In the genomic region with DNA sequence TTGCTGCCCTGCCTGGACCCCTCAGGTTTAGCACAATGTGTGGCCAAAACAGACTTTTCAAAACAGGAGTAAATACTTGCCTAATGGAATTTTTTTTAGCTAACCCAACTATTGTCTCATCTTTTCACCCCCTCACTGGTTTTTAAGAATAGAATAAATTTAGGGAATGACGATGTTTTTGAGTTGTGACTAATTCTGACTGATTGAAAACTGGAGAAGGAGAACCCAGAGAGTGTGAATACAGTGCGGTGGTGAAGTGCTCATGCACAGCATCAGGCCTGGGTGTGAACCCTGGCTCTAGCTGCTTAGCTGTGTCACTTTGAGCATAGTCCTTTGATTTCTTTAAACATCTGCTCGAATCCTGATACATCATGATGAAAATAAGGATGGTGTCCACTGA, we compare ENCODE assay signal across 1 cellular context.
TF ChIP-seq lines count a peak whose summit lies in the region.

No MANE protein-coding gene starts in this region.

TF ChIP-seq in K562, 482 proteins besides CTCF, POLR2A, EP300 and RAD21:
- TF ChIP-seq TAL1 (IDR thresholded peaks at IDR 0.05) = peak; percentile 5; the same call in 1 of the 2 replicates
- no peak for TF ChIP-seq GABPB1 (CRISPR knock-in tag; IDR thresholded peaks at IDR 0.05)
- TF ChIP-seq MXD1 (CRISPR knock-in tag; IDR thresholded peaks at IDR 0.05; ENCODE audit: borderline replicate concordance, poor library complexity, severe bottlenecking) = no peak
- no peak for TF ChIP-seq THRAP3 (IDR thresholded peaks at IDR 0.05; ENCODE audit: borderline replicate concordance)
- no peak for TF ChIP-seq ZNF561 (CRISPR knock-in tag; conservative IDR thresholded peaks at IDR 0.05)
